In genomic region chr1:54699936-54700525, GRCh38 we compare ENCODE assay signal across 32 cellular contexts. TPM values are rescaled to one million over a fixed set of nuclear protein-coding genes. Genes with fewer than 3 reads are reported as not detected.
"Had no signal": no experiment of that assay in that cellular context is flagged by ENCODE, and none has a peak within 500 bp of the region (broad histone marks: within the 10 kb centered on the region; RNA-seq: fewer than 3 reads in every experiment).

No MANE protein-coding gene starts in this region.

- H3K4me1 Mint-ChIP-seq: activated CD4-positive, alpha-beta memory T cell treated with anti-CD3 and anti-CD28 coated beads, Interleukin-2, amount 10 ng/mL, durations not matched to agents 7 days and 5 days; activated CD8-positive, alpha-beta memory T cell treated with anti-CD3 and anti-CD28 coated beads, Interleukin-2, amount 10 ng/mL, durations not matched to agents 7 days and 5 days; activated T-helper 17 cell treated with anti-CD3 and anti-CD28 coated beads, Interleukin-2, amount 50 U/mL, for 72 hours; central memory CD8-positive, alpha-beta T cell had no signal

- H3K27ac Mint-ChIP-seq: activated CD4-positive, alpha-beta memory T cell treated with anti-CD3 and anti-CD28 coated beads, Interleukin-2, amount 10 ng/mL, durations not matched to agents 7 days and 5 days; activated CD8-positive, alpha-beta memory T cell treated with anti-CD3 and anti-CD28 coated beads, Interleukin-2, amount 10 ng/mL, durations not matched to agents 7 days and 5 days; activated naive CD4-positive, alpha-beta T cell treated with anti-CD3 and anti-CD28 coated beads for 36 hours; activated T-cell treated with anti-CD3 and anti-CD28 coated beads, Interleukin-2, amount 50 U/mL, for 72 hours; activated T-helper 17 cell treated with anti-CD3 and anti-CD28 coated beads, Interleukin-2, amount 50 U/mL, for 72 hours had no signal

- H3K9me3 Mint-ChIP-seq: activated CD4-positive, alpha-beta memory T cell treated with anti-CD3 and anti-CD28 coated beads, Interleukin-2, amount 10 ng/mL, durations not matched to agents 7 days and 5 days; activated naive CD4-positive, alpha-beta T cell treated with anti-CD3 and anti-CD28 coated beads for 36 hours; activated naive CD4-positive, alpha-beta T cell treated with anti-CD3 and anti-CD28 coated beads, Interleukin-2, amount 50 U/mL, for 72 hours; activated T-cell treated with anti-CD3 and anti-CD28 coated beads, Interleukin-2, amount 50 U/mL, for 72 hours; activated T-helper 17 cell treated with anti-CD3 and anti-CD28 coated beads, Interleukin-2, amount 50 U/mL, for 72 hours; central memory CD8-positive, alpha-beta T cell had no signal

- DNase-seq: activated CD4-positive, alpha-beta memory T cell treated with anti-CD3 and anti-CD28 coated beads, Interleukin-2, amount 10 ng/mL, durations not matched to agents 7 days and 5 days; activated CD4-positive, alpha-beta T cell treated with anti-CD3 and anti-CD28 coated beads for 1 hour; activated CD4-positive, alpha-beta T cell treated with anti-CD3 and anti-CD28 coated beads for 48 hours; activated CD4-positive, CD25-positive, alpha-beta regulatory T cell; activated CD8-positive, alpha-beta memory T cell treated with anti-CD3 and anti-CD28 coated beads, Interleukin-2, amount 50 U/mL, for 48 hours; activated gamma-delta T cell treated with Interleukin-2 at 50 U/mL for 16 hours; activated naive CD4-positive, alpha-beta T cell treated with anti-CD3 and anti-CD28 coated beads for 36 hours; activated T-cell treated with anti-CD3 and anti-CD28 coated beads, Interleukin-2, amount 50 U/mL, for 72 hours; amniotic stem cell; aorta; brain microvascular endothelial cell; MM.1S; MV-4-11; NCI-H1092 treated with DMSO at 0.1 percent for 48 hours; NCI-H1417; NCI-H187 treated with DMSO at 0.1 percent for 48 hours; NCI-H2081; NCI-H345; NCI-H524 treated with DMSO at 0.1 percent for 48 hours; SHP77; SJCRH30; T1000; WERI-Rb-1 had no signal

- H3K36me3 Mint-ChIP-seq: activated CD8-positive, alpha-beta memory T cell treated with anti-CD3 and anti-CD28 coated beads, Interleukin-2, amount 10 ng/mL, durations not matched to agents 7 days and 5 days; activated naive CD4-positive, alpha-beta T cell treated with anti-CD3 and anti-CD28 coated beads, Interleukin-2, amount 50 U/mL, for 72 hours had no signal

- H3K27ac ChIP-seq: brain microvascular endothelial cell, KMS-11, SJCRH30, SK-N-MC, WERI-Rb-1 had no signal

- H3K4me3 ChIP-seq: SJCRH30, SK-N-MC had no signal

- H3K9me3 ChIP-seq: SJCRH30 had no signal

- H3K36me3 ChIP-seq: brain microvascular endothelial cell, SJCRH30, WERI-Rb-1 had no signal

- H3K4me3 Mint-ChIP-seq: activated CD4-positive, alpha-beta memory T cell treated with anti-CD3 and anti-CD28 coated beads, Interleukin-2, amount 10 ng/mL, durations not matched to agents 7 days and 5 days; activated CD8-positive, alpha-beta memory T cell treated with anti-CD3 and anti-CD28 coated beads, Interleukin-2, amount 10 ng/mL, durations not matched to agents 7 days and 5 days; activated naive CD4-positive, alpha-beta T cell treated with anti-CD3 and anti-CD28 coated beads for 36 hours; activated T-cell treated with anti-CD3 and anti-CD28 coated beads, Interleukin-2, amount 50 U/mL, for 72 hours; activated T-helper 17 cell treated with anti-CD3 and anti-CD28 coated beads, Interleukin-2, amount 50 U/mL, for 72 hours; central memory CD8-positive, alpha-beta T cell had no signal

- H3K4me2 ChIP-seq: KMS-11 had no signal

- H3K4me1 ChIP-seq: SJCRH30 had no signal

RNA-seq across cellular contexts. Expression of gene MROH7, which starts 58.4 kb away (rescaled TPM):
- total RNA-seq: activated CD8-positive, alpha-beta memory T cell treated with anti-CD3 and anti-CD28 coated beads, Interleukin-2, amount 10 ng/mL, durations not matched to agents 7 days and 5 days; LHCN-M2; NCI-H460; RPMI7951; SJCRH30 had no signal
